In genomic region chr6:86154852-86155251, GRCh38 we compare ENCODE assay signal across 32 cellular contexts.
"Had no signal": no experiment of that assay in that cellular context is flagged by ENCODE, and none has a peak within 500 bp of the region (broad histone marks: within the 10 kb centered on the region; RNA-seq: fewer than 3 reads in every experiment).

No MANE protein-coding gene starts in this region.

- H3K27ac ChIP-seq: adrenal gland, ascending aorta, brain microvascular endothelial cell, breast epithelium, VCaP had no signal

- H3K4me3 ChIP-seq: adrenal gland, ascending aorta, breast epithelium had no signal

- H3K36me3 ChIP-seq: adrenal gland, ascending aorta, brain microvascular endothelial cell, breast epithelium had no signal

- ATAC-seq: activated CD8-positive, alpha-beta memory T cell treated with anti-CD3 and anti-CD28 coated beads, Interleukin-2, amount 10 ng/mL, durations not matched to agents 7 days and 5 days; activated CD8-positive, alpha-beta T cell treated with anti-CD3 and anti-CD28 coated beads, Interleukin-2, amount 10 ng/mL, durations not matched to agents 7 days and 5 days; activated naive CD4-positive, alpha-beta T cell treated with anti-CD3 and anti-CD28 coated beads, Interleukin-2, amount 50 U/mL, for 72 hours had no signal

- H3K27me3 ChIP-seq: adrenal gland, ascending aorta, brain microvascular endothelial cell, breast epithelium had no signal

- H3K9me3 ChIP-seq: adrenal gland, ascending aorta, breast epithelium had no signal

- DNase-seq: activated B cell treated with CpG ODN at 0.5 μM for 24 hours; activated CD4-positive, alpha-beta memory T cell treated with anti-CD3 and anti-CD28 coated beads, Interleukin-2, amount 10 ng/mL, durations not matched to agents 7 days and 5 days; activated CD4-positive, alpha-beta T cell treated with anti-CD3 and anti-CD28 coated beads for 4 hours; activated CD4-positive, alpha-beta T cell treated with anti-CD3 and anti-CD28 coated beads, Interleukin-2, amount 10 ng/mL, durations not matched to agents 24 days and 14 days; activated CD4-positive, alpha-beta T cell treated with anti-CD3 and anti-CD28 coated beads, Interleukin-2, amount 50 U/mL, for 1 hour; activated CD4-positive, alpha-beta T cell treated with anti-CD3 and anti-CD28 coated beads, Interleukin-2, amount 50 U/mL, for 4 hours; activated CD4-positive, CD25-positive, alpha-beta regulatory T cell treated with anti-CD3 and anti-CD28 coated beads, Interleukin-2, amount 50 U/mL, for 72 hours; activated CD8-positive, alpha-beta memory T cell treated with anti-CD3 and anti-CD28 coated beads for 24 hours; activated CD8-positive, alpha-beta memory T cell treated with anti-CD3 and anti-CD28 coated beads, Interleukin-2, amount 10 ng/mL, durations not matched to agents 7 days and 5 days; activated CD8-positive, alpha-beta memory T cell treated with anti-CD3 and anti-CD28 coated beads, Interleukin-2, amount 50 U/mL, for 48 hours; activated CD8-positive, alpha-beta T cell treated with anti-CD3 and anti-CD28 coated beads, Interleukin-2, amount 10 ng/mL, durations not matched to agents 7 days and 5 days; activated effector memory CD4-positive, alpha-beta T cell treated with Interleukin-2 at 50 U/mL for 16 hours; activated gamma-delta T cell; activated naive CD4-positive, alpha-beta T cell treated with anti-CD3 and anti-CD28 coated beads for 36 hours; activated naive CD4-positive, alpha-beta T cell treated with anti-CD3 and anti-CD28 coated beads, Interleukin-2, amount 50 U/mL, for 16 hours; activated naive CD8-positive, alpha-beta T cell treated with anti-CD3 and anti-CD28 coated beads for 36 hours; activated T-cell treated with anti-CD3 and anti-CD28 coated beads, Interleukin-2, amount 50 U/mL, for 24 hours; activated T-cell treated with anti-CD3 and anti-CD28 coated beads, Interleukin-2, amount 50 U/mL, for 48 hours; adrenal gland; amygdala; anterior cingulate cortex; brain microvascular endothelial cell; central memory CD4-positive, alpha-beta T cell; SW 1271; T-helper 1 cell; T-helper 2 cell; T-helper 9 cell had no signal

- H3K4me1 ChIP-seq: adrenal gland, breast epithelium had no signal

- FAIRE-seq: TTC549 had no signal
